Comparison of ENCODE assay signal across 7 cellular contexts in the genomic region with DNA sequence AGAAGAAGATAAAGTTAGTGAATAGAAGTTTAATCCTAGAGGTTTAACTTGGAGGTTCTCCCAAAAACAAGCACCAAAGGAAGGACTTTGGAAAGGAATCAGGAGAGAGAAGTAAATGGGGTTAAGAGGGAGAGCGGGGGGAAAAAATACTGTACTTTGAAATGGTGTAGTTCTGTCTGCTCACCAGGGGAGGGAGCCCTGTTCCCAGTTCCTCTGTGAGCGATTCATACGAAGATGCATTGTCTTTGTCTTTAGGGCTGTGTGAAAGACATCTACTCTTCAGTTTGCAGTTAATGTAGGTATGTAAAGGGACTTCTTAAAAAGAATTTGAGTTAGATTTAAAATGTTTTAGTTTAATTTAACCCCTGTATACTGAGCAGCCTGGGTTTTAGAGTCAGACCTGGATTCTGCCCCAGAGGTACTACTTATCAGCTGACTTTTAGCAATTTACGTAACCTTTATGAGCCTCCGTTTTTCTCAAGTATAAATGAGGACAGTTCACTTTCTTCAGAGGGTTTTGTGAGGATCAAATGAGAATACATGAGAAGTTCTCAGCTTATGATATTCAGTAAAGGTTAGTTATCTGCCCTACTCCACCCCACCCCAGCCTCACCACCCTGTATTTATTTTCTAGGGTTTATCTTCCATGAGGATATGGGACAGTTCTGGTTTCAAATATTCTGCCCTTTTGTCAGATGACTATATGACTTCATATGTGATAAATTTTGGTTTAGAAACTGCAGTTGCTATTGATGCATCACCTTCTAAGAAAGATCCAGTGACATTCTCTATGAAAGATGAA.
DNase-seq lines count a peak whose midpoint lies in the region; ATAC-seq, FAIRE-seq and TF ChIP-seq lines count a peak whose summit lies in the region.

No MANE protein-coding gene starts in this region.

- DNase-seq in GM12891 (ENCODE audit: insufficient read length, low spot score): peak; percentile 35
- DNase-seq in NCI-H2196 (lab: John Stamatoyannopoulos, UW; ENCODE audit: unreplicated experiment): peak; percentile 30
- DNase-seq in activated CD4-positive, CD25-positive, alpha-beta regulatory T cell (lab: John Stamatoyannopoulos, UW): peak; percentile 28 to 49 (median 38)
- peak; percentile 84 for DNase-seq in cerebellar cortex (ENCODE audit: low spot score)
- peak; percentile 86 for DNase-seq in left kidney (ENCODE audit: low read depth, low spot score)
- peak; percentile 15 to 50 (median 28) for DNase-seq in stimulated activated CD4-positive, alpha-beta T cell treated with anti-CD3 and anti-CD28 coated beads, TNF-alpha, amount 100 ng/mL, for 4 hours (ENCODE audit: low read depth in 3 of 3)

- peak; percentile 90 for FAIRE-seq in GM12891 (lab: Jason Lieb, UNC)

- ATAC-seq in HG02973 (IDR thresholded peaks at IDR 0.05; ENCODE audit: unreplicated experiment): peak; percentile 78

- no peak for TF ChIP-seq POLR2A in GM12891 (IDR thresholded peaks at IDR 0.05; ENCODE audit: low read depth, low read length)

TF ChIP-seq in GM12891, 5 proteins besides CTCF, POLR2A, EP300 and RAD21:
- TF ChIP-seq TAF1 (IDR thresholded peaks at IDR 0.05; ENCODE audit: low read depth, low read length) (no peak), SPI1 (IDR thresholded peaks at IDR 0.05; ENCODE audit: low read depth, low read length) (peak; percentile 72)

Comparison
In these comparisons a context has a peak if more than half of its experiments do, and no peak if none do; other contexts are left out.
1. Peak in every context shown above with its lines: DNase-seq and ATAC-seq.
2. DNase-seq: peak in every context shown above with its lines; median percentile 86 in left kidney; 84 in cerebellar cortex; 38 in activated CD4-positive, CD25-positive, alpha-beta regulatory T cell; 35 in GM12891; 30 in NCI-H2196; 28 in stimulated activated CD4-positive, alpha-beta T cell treated with anti-CD3 and anti-CD28 coated beads, TNF-alpha, amount 100 ng/mL, for 4 hours.